In the genomic region with DNA sequence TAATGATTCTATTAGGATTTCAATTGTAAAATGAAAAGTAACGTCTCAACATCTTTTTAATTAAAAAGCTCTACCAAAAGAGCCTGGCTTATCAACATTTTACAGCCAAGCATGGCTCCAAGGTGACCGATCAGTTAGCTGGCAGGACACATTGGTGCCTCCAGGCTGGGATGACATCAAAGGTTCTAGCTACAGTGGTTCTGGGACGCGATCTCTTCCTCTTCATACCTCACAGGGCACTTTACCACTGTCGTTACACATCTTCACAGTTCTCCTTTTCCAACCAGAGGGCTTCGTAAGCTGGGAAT, we compare ENCODE assay signal across 8 cellular contexts. TPM values are rescaled to one million over a fixed set of nuclear protein-coding genes. Genes with fewer than 3 reads are reported as not detected.
DNase-seq lines count a peak whose midpoint lies in the region; ATAC-seq, FAIRE-seq and TF ChIP-seq lines count a peak whose summit lies in the region.

No MANE protein-coding gene starts in this region.

- peaks cover 30% of the 10 kb centered on the region for H3K4me1 ChIP-seq in ACC112 (ENCODE audit: control insufficient read depth, insufficient read depth, low read length, unreplicated experiment)
- peaks cover 35% of the 10 kb centered on the region for H3K4me1 ChIP-seq in keratinocyte (ENCODE audit: control insufficient read depth, extremely low read depth, insufficient read depth, low read length)
- peaks cover 6 to 54% (median 41%) of the 10 kb centered on the region in 5 donors for H3K4me1 ChIP-seq in subcutaneous abdominal adipose tissue (ENCODE audit: control insufficient read depth in 5 of 5, insufficient read depth in 5 of 5, low read length in 5 of 5)

- peak overlapping the region; percentile 93 for H3K4me3 Mint-ChIP-seq in activated naive CD8-positive, alpha-beta T cell treated with anti-CD3 and anti-CD28 coated beads, Interleukin-2, amount 50 U/mL, for 24 hours

- dilution Hi-C loops in keratinocyte (cut with MboI; ENCODE audit: extremely low pct_ligation_motif_present, low sequenced_read_pairs) = no loop called here

- peak overlapping the region; percentile 92 for H3K27ac Mint-ChIP-seq in activated naive CD8-positive, alpha-beta T cell treated with anti-CD3 and anti-CD28 coated beads, Interleukin-2, amount 50 U/mL, for 24 hours

- peaks cover 65% of the 10 kb centered on the region for H3K4me1 Mint-ChIP-seq in activated naive CD8-positive, alpha-beta T cell treated with anti-CD3 and anti-CD28 coated beads, Interleukin-2, amount 50 U/mL, for 24 hours

- TF ChIP-seq CTCF in keratinocyte (optimal IDR thresholded peaks at IDR 0.05 in 1 of 3, IDR thresholded peaks at IDR 0.05 in 1 of 3, conservative IDR thresholded peaks at IDR 0.05 in 1 of 3; ENCODE audit: extremely low read depth in 1 of 3, insufficient read depth in 2 of 3, low read length in 3 of 3) = no peak

- H3K36me3 Mint-ChIP-seq in activated naive CD8-positive, alpha-beta T cell treated with anti-CD3 and anti-CD28 coated beads, Interleukin-2, amount 50 U/mL, for 24 hours (ENCODE audit: low read depth) = peaks cover 25% of the 10 kb centered on the region

- H3K9ac ChIP-seq in keratinocyte (ENCODE audit: control insufficient read depth, extremely low read depth, insufficient read depth, low read length) (peak overlapping the region; percentile 93), subcutaneous abdominal adipose tissue (ENCODE audit: low read length in 5 of 5) (peak overlapping the region; percentile 66 to 92 (median 78))

- no peaks in the 10 kb centered on the region for H3K9me1 ChIP-seq in keratinocyte (ENCODE audit: control insufficient read depth, extremely low read depth, insufficient read depth, low read length)

- H3K9me3 ChIP-seq in keratinocyte (ENCODE audit: control insufficient read depth, low read depth, low read length) (no peaks in the 10 kb centered on the region), subcutaneous abdominal adipose tissue (ENCODE audit: control insufficient read depth in 5 of 5, low read length in 5 of 5) (no peaks in the 10 kb centered on the region)

- no peaks in the 10 kb centered on the region for H4K20me1 ChIP-seq in keratinocyte (ENCODE audit: control insufficient read depth, extremely low read depth, insufficient read depth, low read length)

- H3K27ac ChIP-seq in ACC112 (ENCODE audit: low read depth, low read length) = peak overlapping the region; percentile 40; the same call in 1 of the 2 replicates
- peak overlapping the region; percentile 89 for H3K27ac ChIP-seq in keratinocyte (ENCODE audit: control insufficient read depth, insufficient read depth, low read length)
- peak overlapping the region; percentile 76 for H3K27ac ChIP-seq in subcutaneous abdominal adipose tissue (ENCODE audit: low read depth, low read length)

- H3K27me3 ChIP-seq in ACC112 (ENCODE audit: insufficient read depth, low read length) = no peaks in the 10 kb centered on the region
- no peaks in the 10 kb centered on the region for H3K27me3 ChIP-seq in keratinocyte (ENCODE audit: control insufficient read depth, extremely low read depth, insufficient read depth, low read length)
- H3K27me3 ChIP-seq in subcutaneous abdominal adipose tissue (ENCODE audit: control insufficient read depth in 5 of 5, insufficient read depth in 4 of 5, low read length in 5 of 5) = no peaks in the 10 kb centered on the region

- no peaks in the 10 kb centered on the region for H3K9me3 Mint-ChIP-seq in activated naive CD8-positive, alpha-beta T cell treated with anti-CD3 and anti-CD28 coated beads, Interleukin-2, amount 50 U/mL, for 24 hours

- no peaks in the 10 kb centered on the region; the same call in 1 of the 2 replicates for H3K36me3 ChIP-seq in ACC112 (ENCODE audit: insufficient read depth, low read length)
- H3K36me3 ChIP-seq in keratinocyte (ENCODE audit: control insufficient read depth in 2 of 2, extremely low read depth in 1 of 2, insufficient read depth in 2 of 2, low read length in 2 of 2) = peaks cover 1 to 7% of the 10 kb centered on the region in 2 experiments
- H3K36me3 ChIP-seq in subcutaneous abdominal adipose tissue (ENCODE audit: control insufficient read depth in 5 of 5, insufficient read depth in 5 of 5, low read length in 5 of 5) = peaks cover 0 to 5% (median 0%) of the 10 kb centered on the region in 5 donors

- DNase-seq in activated naive CD8-positive, alpha-beta T cell treated with anti-CD3 and anti-CD28 coated beads, Interleukin-2, amount 50 U/mL, for 24 hours = no peak
- no peak for DNase-seq in keratinocyte (ENCODE audit: low read depth, low spot score)
- DNase-seq in NCI-H526 treated with DMSO at 0.1 percent for 48 hours (lab: John Stamatoyannopoulos, UW) = no peak
- DNase-seq in NCI-H2171 (lab: John Stamatoyannopoulos, UW) = no peak

- H3K4me3 ChIP-seq in ACC112 (ENCODE audit: low read depth, low read length) = peak overlapping the region; percentile 96
- peak overlapping the region; percentile 90 to 100 (median 99) for H3K4me3 ChIP-seq in keratinocyte (ENCODE audit: control insufficient read depth in 2 of 3, extremely low read depth in 1 of 3, insufficient read depth in 2 of 3, low read depth in 1 of 3, low read length in 3 of 3)
- peak overlapping the region; percentile 89 to 98 (median 97) for H3K4me3 ChIP-seq in subcutaneous abdominal adipose tissue (ENCODE audit: low read depth in 1 of 5, low read length in 5 of 5)

- no peaks in the 10 kb centered on the region for H3K27me3 Mint-ChIP-seq in activated naive CD8-positive, alpha-beta T cell treated with anti-CD3 and anti-CD28 coated beads, Interleukin-2, amount 50 U/mL, for 24 hours

- H2AFZ ChIP-seq in ACC112 (ENCODE audit: low read length, unreplicated experiment) = peak overlapping the region; percentile 84
- H2AFZ ChIP-seq in keratinocyte (ENCODE audit: control insufficient read depth, low read length) = peak overlapping the region; percentile 96

- peak; percentile 20 for ATAC-seq in GM18909 (IDR thresholded peaks at IDR 0.05; ENCODE audit: poor library complexity, unreplicated experiment)
- peak; percentile 17 for ATAC-seq in HG03175 (IDR thresholded peaks at IDR 0.05; ENCODE audit: unreplicated experiment)
- peak; percentile 21 for ATAC-seq in activated naive CD8-positive, alpha-beta T cell treated with anti-CD3 and anti-CD28 coated beads, Interleukin-2, amount 50 U/mL, for 24 hours

- peak overlapping the region; percentile 97 for H3K4me2 ChIP-seq in keratinocyte (ENCODE audit: control insufficient read depth, extremely low read depth, insufficient read depth, low read depth, low read length)

- peak; percentile 29 for FAIRE-seq in keratinocyte (lab: Jason Lieb, UNC)

- H3K79me2 ChIP-seq in ACC112 (ENCODE audit: control insufficient read depth, insufficient read depth, low read length, unreplicated experiment) (peaks cover 57% of the 10 kb centered on the region), keratinocyte (ENCODE audit: control insufficient read depth, insufficient read depth, low read length) (peaks cover 56% of the 10 kb centered on the region)

RNA-seq across cellular contexts. Expression of gene ORC2, which starts 0.7 kb away (rescaled TPM):
- 6.3 to 13.5 TPM (median 9.0 TPM) in 3 replicates for polyA plus RNA-seq in keratinocyte
- polyA plus RNA-seq in keratinocyte (2011; ENCODE audit: low read depth) = 31.6 TPM
- polyA plus RNA-seq in keratinocyte (2011; cell fraction: cytosol; rRNA removed) = 4.9 and 8.7 TPM in 2 replicates
- 15.1 and 19.3 TPM in 2 replicates for polyA plus RNA-seq in keratinocyte (2011; cell fraction: nucleus; rRNA removed)
- polyA plus RNA-seq in keratinocyte (2012; ENCODE audit: low replicate concordance) = 10.6 and 18.1 TPM in 2 replicates
- 3.4 to 14.2 TPM (median 5.5 TPM) in 3 replicates for polyA minus RNA-seq in keratinocyte
- 4.6 TPM for polyA minus RNA-seq in keratinocyte (2011; cell fraction: cytosol; rRNA and poly(A)+ RNA removed)
- 10.4 and 26.1 TPM in 2 replicates for polyA minus RNA-seq in keratinocyte (2011; cell fraction: nucleus; rRNA and poly(A)+ RNA removed)
